In the genomic region with DNA sequence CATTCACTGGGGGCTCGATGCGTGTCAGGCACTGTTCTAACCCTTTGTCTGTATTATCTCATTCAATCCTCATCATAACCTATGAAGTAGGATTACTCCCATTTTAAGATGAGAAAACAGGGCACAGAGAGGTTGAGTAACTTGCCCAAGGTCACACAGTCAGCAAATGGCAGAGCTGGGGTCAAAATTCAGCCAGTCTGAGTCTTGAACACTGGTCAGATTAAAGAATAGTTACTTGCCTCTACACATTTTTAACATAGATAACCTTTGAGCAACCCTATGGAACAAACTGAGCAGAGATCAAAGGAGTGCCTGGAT, we compare ENCODE assay signal across 3 cellular contexts.
TF ChIP-seq lines count a peak whose summit lies in the region.

No MANE protein-coding gene starts in this region.

TF ChIP-seq in HepG2, 621 proteins besides CTCF, POLR2A, EP300 and RAD21:
- TF ChIP-seq HDAC6 (IDR thresholded peaks at IDR 0.05; ENCODE audit: low read depth, low read length) (no peak), ZNF768 (CRISPR knock-in tag; IDR thresholded peaks at IDR 0.05) (peak; percentile 41; the same call in 1 of the 2 replicates)
- TF ChIP-seq, protein P1, sequence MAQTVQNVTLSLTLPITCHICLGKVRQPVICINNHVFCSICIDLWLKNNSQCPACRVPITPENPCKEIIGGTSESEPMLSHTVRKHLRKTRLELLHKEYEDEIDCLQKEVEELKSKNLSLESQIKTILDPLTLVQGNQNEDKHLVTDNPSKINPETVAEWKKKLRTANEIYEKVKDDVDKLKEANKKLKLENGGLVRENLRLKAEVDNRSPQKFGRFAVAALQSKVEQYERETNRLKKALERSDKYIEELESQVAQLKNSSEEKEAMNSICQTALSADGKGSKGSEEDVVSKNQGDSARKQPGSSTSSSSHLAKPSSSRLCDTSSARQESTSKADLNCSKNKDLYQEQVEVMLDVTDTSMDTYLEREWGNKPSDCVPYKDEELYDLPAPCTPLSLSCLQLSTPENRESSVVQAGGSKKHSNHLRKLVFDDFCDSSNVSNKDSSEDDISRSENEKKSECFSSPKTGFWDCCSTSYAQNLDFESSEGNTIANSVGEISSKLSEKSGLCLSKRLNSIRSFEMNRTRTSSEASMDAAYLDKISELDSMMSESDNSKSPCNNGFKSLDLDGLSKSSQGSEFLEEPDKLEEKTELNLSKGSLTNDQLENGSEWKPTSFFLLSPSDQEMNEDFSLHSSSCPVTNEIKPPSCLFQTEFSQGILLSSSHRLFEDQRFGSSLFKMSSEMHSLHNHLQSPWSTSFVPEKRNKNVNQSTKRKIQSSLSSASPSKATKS (CRISPR knock-in tag; IDR thresholded peaks at IDR 0.05) = no peak

TF ChIP-seq in HEK293, 187 proteins besides CTCF, POLR2A, EP300 and RAD21:
- 0 out of 2 replicates have a peak, but pooled peaks have one; percentile 26 for TF ChIP-seq ZNF768 (tag by site-specific recombination; IDR thresholded peaks at IDR 0.05)
- no peak for TF ChIP-seq ZBTB17 (tag by site-specific recombination; IDR thresholded peaks at IDR 0.05)

TF ChIP-seq in K562, 482 proteins besides CTCF, POLR2A, EP300 and RAD21:
- TF ChIP-seq SMARCA5 (IDR thresholded peaks at IDR 0.05) (peak; percentile 73; the same call in 1 of the 2 replicates), LEF1 (IDR thresholded peaks at IDR 0.05) (peak; percentile 54; the same call in 1 of the 2 replicates), SMC3 (conservative IDR thresholded peaks at IDR 0.05; ENCODE audit: insufficient read depth, low read depth, low read length) (no peak), RCOR1 (IDR thresholded peaks at IDR 0.05; ENCODE audit: borderline replicate concordance in 1 of 2, low read depth in 2 of 2, low read length in 2 of 2) (peak in 1 of 2 experiments; percentile 52; a peak in 2 of 4 replicates), ZNF274 (IDR thresholded peaks at IDR 0.05; ENCODE audit: borderline replicate concordance, low read depth, low read length) (no peak), RBM25 (IDR thresholded peaks at IDR 0.05; ENCODE audit: low read depth, low read length, severe bottlenecking) (peak; percentile 97), KDM1A (IDR thresholded peaks at IDR 0.05) (peak in 1 of 2 experiments; percentile 61; a peak in 3 of 4 replicates), HSF4 (CRISPR knock-in tag; IDR thresholded peaks at IDR 0.05; ENCODE audit: borderline replicate concordance) (0 out of 2 replicates have a peak, but pooled peaks have one; percentile 18), ZFP36 (IDR thresholded peaks at IDR 0.05; ENCODE audit: low read depth, low read length, partially characterized antibody) (peak; percentile 91), BCOR (IDR thresholded peaks at IDR 0.05) (peak; percentile 92)
- TF ChIP-seq, protein P2, sequence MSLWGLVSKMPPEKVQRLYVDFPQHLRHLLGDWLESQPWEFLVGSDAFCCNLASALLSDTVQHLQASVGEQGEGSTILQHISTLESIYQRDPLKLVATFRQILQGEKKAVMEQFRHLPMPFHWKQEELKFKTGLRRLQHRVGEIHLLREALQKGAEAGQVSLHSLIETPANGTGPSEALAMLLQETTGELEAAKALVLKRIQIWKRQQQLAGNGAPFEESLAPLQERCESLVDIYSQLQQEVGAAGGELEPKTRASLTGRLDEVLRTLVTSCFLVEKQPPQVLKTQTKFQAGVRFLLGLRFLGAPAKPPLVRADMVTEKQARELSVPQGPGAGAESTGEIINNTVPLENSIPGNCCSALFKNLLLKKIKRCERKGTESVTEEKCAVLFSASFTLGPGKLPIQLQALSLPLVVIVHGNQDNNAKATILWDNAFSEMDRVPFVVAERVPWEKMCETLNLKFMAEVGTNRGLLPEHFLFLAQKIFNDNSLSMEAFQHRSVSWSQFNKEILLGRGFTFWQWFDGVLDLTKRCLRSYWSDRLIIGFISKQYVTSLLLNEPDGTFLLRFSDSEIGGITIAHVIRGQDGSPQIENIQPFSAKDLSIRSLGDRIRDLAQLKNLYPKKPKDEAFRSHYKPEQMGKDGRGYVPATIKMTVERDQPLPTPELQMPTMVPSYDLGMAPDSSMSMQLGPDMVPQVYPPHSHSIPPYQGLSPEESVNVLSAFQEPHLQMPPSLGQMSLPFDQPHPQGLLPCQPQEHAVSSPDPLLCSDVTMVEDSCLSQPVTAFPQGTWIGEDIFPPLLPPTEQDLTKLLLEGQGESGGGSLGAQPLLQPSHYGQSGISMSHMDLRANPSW (CRISPR knock-in tag; IDR thresholded peaks at IDR 0.05) = no peak
- TF ChIP-seq, protein P3, sequence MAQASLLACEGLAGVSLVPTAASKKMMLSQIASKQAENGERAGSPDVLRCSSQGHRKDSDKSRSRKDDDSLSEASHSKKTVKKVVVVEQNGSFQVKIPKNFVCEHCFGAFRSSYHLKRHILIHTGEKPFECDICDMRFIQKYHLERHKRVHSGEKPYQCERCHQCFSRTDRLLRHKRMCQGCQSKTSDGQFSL (CRISPR knock-in tag; IDR thresholded peaks at IDR 0.05) = no peak
- TF ChIP-seq, protein P3 (tag; IDR thresholded peaks at IDR 0.05) = no peak
